ENCODE assay signal across 29 cellular contexts in genomic region chr9:117060963-117061362, GRCh38.
"Had no signal": no experiment of that assay in that cellular context is flagged by ENCODE, and none has a peak within 500 bp of the region (broad histone marks: within the 10 kb centered on the region; RNA-seq: fewer than 3 reads in every experiment).

No MANE protein-coding gene starts in this region.

- DNase-seq: colonic mucosa; cortex of kidney; dermis blood vessel endothelial cell; dorsolateral prefrontal cortex; effector CD4-positive, alpha-beta T cell; effector CD8-positive, alpha-beta T cell; effector memory CD4-positive, alpha-beta T cell; effector memory CD8-positive, alpha-beta T cell; endodermal cell; erythroblast; esophagus squamous epithelium; foreskin fibroblast; foreskin keratinocyte; foreskin melanocyte; gastrocnemius medialis; glutamatergic neuron; head of caudate nucleus; heart left ventricle; heart right ventricle had no signal

- H3K4me1 ChIP-seq: colonic mucosa, esophagus muscularis mucosa, esophagus squamous epithelium, foreskin keratinocyte, gastrocnemius medialis, gastroesophageal sphincter had no signal

- H3K27ac ChIP-seq: colonic mucosa, coronary artery, dorsolateral prefrontal cortex, epithelial cell of prostate, esophagus muscularis mucosa, esophagus squamous epithelium, foreskin keratinocyte, gastrocnemius medialis, gastroesophageal sphincter, heart left ventricle, heart right ventricle, hepatocyte had no signal

- H3K4me2 ChIP-seq: hepatocyte had no signal

- ATAC-seq: effector memory CD8-positive, alpha-beta T cell; esophagus mucosa; foreskin keratinocyte; gastrocnemius medialis; gastroesophageal sphincter; heart left ventricle; heart right ventricle had no signal

- H3K27me3 ChIP-seq: colonic mucosa, dorsolateral prefrontal cortex, esophagus muscularis mucosa, esophagus squamous epithelium, foreskin keratinocyte, gastrocnemius medialis, gastroesophageal sphincter, heart left ventricle, heart right ventricle, hepatocyte had no signal

- FAIRE-seq: colon, endometrium, endothelial cell of umbilical vein, frontal cortex had no signal

- H3K9me3 ChIP-seq: colonic mucosa, esophagus muscularis mucosa, esophagus squamous epithelium, gastrocnemius medialis, gastroesophageal sphincter, heart left ventricle, heart right ventricle had no signal

- H3K4me3 ChIP-seq: colonic mucosa, coronary artery, dorsolateral prefrontal cortex, esophagus muscularis mucosa, esophagus squamous epithelium, gastrocnemius medialis, gastroesophageal sphincter, heart left ventricle, heart right ventricle, hepatocyte had no signal

- H3K36me3 ChIP-seq: colonic mucosa, esophagus muscularis mucosa, esophagus squamous epithelium, gastrocnemius medialis, gastroesophageal sphincter, heart left ventricle, heart right ventricle had no signal
